In genomic region chr7:51472017-51472296, GRCh38 we compare ENCODE assay signal across 1 cellular context.
TF ChIP-seq lines count a peak whose summit lies in the region.

No MANE protein-coding gene starts in this region.

TF ChIP-seq in GM23338, 12 proteins besides CTCF, POLR2A, EP300 and RAD21 (continued from another document):
- no peak for TF ChIP-seq ZNF462 (CRISPR knock-in tag; IDR thresholded peaks at IDR 0.05)
